In the genomic region with DNA sequence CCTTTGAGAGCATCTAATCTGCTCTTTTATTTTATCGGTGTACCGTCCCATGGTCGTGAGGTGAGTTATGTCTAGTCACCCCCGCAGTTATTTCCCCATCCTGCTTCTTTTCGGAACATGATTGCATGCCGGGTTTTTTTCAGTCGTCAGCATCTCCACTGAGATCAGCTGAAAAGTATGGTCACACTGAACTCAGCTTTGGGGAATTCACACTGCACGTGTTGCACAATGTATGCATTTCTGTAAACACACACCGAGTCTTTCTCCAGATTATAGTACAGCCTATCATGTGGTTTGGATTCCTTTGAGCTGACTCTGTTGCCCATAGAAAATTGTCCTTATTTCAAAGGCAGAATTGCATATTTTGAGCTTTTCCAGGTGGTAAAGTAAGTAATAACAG, we compare ENCODE assay signal across 11 cellular contexts. TPM values are rescaled to one million over a fixed set of nuclear protein-coding genes. Genes with fewer than 3 reads are reported as not detected.
A peak's percentile ranks its signal among the peaks of the same experiment; 100 is the strongest.
DNase-seq lines count a peak whose midpoint lies in the region; TF ChIP-seq lines count a peak whose summit lies in the region.
"Had no signal": no experiment of that assay in that cellular context is flagged by ENCODE, and none has a peak within 500 bp of the region (broad histone marks: within the 10 kb centered on the region; RNA-seq: fewer than 3 reads in every experiment).

No MANE protein-coding gene starts in this region.

- H3K27ac ChIP-seq in brain microvascular endothelial cell = peak overlapping the region; percentile 86
- peak overlapping the region; percentile 24 for H3K27ac ChIP-seq in mesenchymal stem cell (ENCODE audit: low read length, poor library complexity, severe bottlenecking)
- H3K27ac ChIP-seq: vagina had no signal

- CTCF ChIA-PET in BJ (lab: Yijun Ruan, JAX) = interaction anchor here (0.9 kb wide), 1 partner anchor 132 kb away, joined by 3 read pairs; no protein-coding TSS in a partner anchor

- H2BK120ac ChIP-seq in mesenchymal stem cell (ENCODE audit: low read depth, low read length) = no peak overlapping the region

- H3K79me1 ChIP-seq in mesenchymal stem cell (replicated peaks; ENCODE audit: low read length, poor library complexity, severe bottlenecking) = no peaks in the 10 kb centered on the region

- H3K36me3 ChIP-seq in BJ (ENCODE audit: control insufficient read depth, insufficient read depth, low read length) (no peaks in the 10 kb centered on the region), brain microvascular endothelial cell (replicated peaks) (no peaks in the 10 kb centered on the region), mesenchymal stem cell (ENCODE audit: control insufficient read depth in 1 of 2, insufficient read depth in 2 of 2, low read depth in 1 of 2, low read length in 2 of 2) (no peaks in the 10 kb centered on the region)
- H3K36me3 ChIP-seq: vagina had no signal

- H2BK15ac ChIP-seq in mesenchymal stem cell (ENCODE audit: low read depth, poor library complexity, severe bottlenecking) = no peak overlapping the region

- H4K8ac ChIP-seq in mesenchymal stem cell (ENCODE audit: low read length) = no peak overlapping the region

- TF ChIP-seq CTCF in BJ (IDR thresholded peaks at IDR 0.05; ENCODE audit: insufficient read depth, low read depth, low read length) (no peak), brain microvascular endothelial cell (IDR thresholded peaks at IDR 0.05; ENCODE audit: low read depth, low read length, missing control alignments) (no peak)

- H3K23ac ChIP-seq in mesenchymal stem cell (ENCODE audit: low read length in 2 of 2) = no peak overlapping the region

- H3K4ac ChIP-seq in mesenchymal stem cell (ENCODE audit: low read depth in 1 of 2, low read length in 2 of 2) = no peak overlapping the region

- peak; percentile 77 for DNase-seq in BJ (ENCODE audit: low read depth)
- DNase-seq in M059J (ENCODE audit: low read depth) = peak; percentile 64
- DNase-seq in brain microvascular endothelial cell = peak; percentile 98
- DNase-seq in mesenchymal stem cell = peak; percentile 99
- DNase-seq in NCI-H510A (lab: John Stamatoyannopoulos, UW) = no peak
- no peak for DNase-seq in NCI-H2107 (lab: John Stamatoyannopoulos, UW)
- DNase-seq in activated CD4-positive, alpha-beta T cell treated with anti-CD3 and anti-CD28 coated beads for 48 hours = no peak
- DNase-seq in NCI-H2081 treated with DMSO at 0.1 percent for 48 hours (lab: John Stamatoyannopoulos, UW) = no peak
- DNase-seq: DMS79, NCI-H524 treated with DMSO at 0.1 percent for 48 hours had no signal

- POLR2A ChIA-PET in BJ (lab: Charles Lee) = interaction anchor here (0.6 kb wide), 2 partner anchors 134 to 1059 kb away, joined by 3 to 4 read pairs; no protein-coding TSS in a partner anchor

- H3K4me1 ChIP-seq in mesenchymal stem cell (ENCODE audit: control insufficient read depth, insufficient read depth, low read depth, low read length) = peaks cover 4% of the 10 kb centered on the region
- H3K4me1 ChIP-seq: vagina had no signal

- no peak overlapping the region for H3K18ac ChIP-seq in mesenchymal stem cell (ENCODE audit: low read depth in 1 of 2, low read length in 2 of 2)

- no peak overlapping the region for H2BK5ac ChIP-seq in mesenchymal stem cell (ENCODE audit: low read depth, low read length, poor library complexity, severe bottlenecking)

- peaks cover 4% of the 10 kb centered on the region; the same call in 1 of the 2 replicates for H3K27me3 ChIP-seq in BJ (ENCODE audit: control insufficient read depth, insufficient read depth, low read length)
- H3K27me3 ChIP-seq in brain microvascular endothelial cell (replicated peaks) = no peaks in the 10 kb centered on the region
- peaks cover 0 to 8% of the 10 kb centered on the region in 2 experiments for H3K27me3 ChIP-seq in mesenchymal stem cell (ENCODE audit: control insufficient read depth in 1 of 2, insufficient read depth in 1 of 2, low read length in 2 of 2)
- H3K27me3 ChIP-seq: vagina had no signal

- H3K9me3 ChIP-seq in mesenchymal stem cell (ENCODE audit: control insufficient read depth, low read length) = peaks cover 3% of the 10 kb centered on the region
- H3K9me3 ChIP-seq: vagina had no signal

- no peak overlapping the region for H3K4me3 ChIP-seq in BJ (ENCODE audit: low read depth, low read length)
- no peak overlapping the region for H3K4me3 ChIP-seq in brain microvascular endothelial cell (ENCODE audit: low read depth, low read length)
- no peak overlapping the region for H3K4me3 ChIP-seq in mesenchymal stem cell (ENCODE audit: insufficient read depth in 1 of 2, low read depth in 1 of 2, low read length in 2 of 2)
- H3K4me3 ChIP-seq: vagina had no signal

- H2AFZ ChIP-seq in mesenchymal stem cell (ENCODE audit: low read depth, low read length) = no peak overlapping the region

- no peak overlapping the region for H2AK5ac ChIP-seq in mesenchymal stem cell (ENCODE audit: low read length, severe bottlenecking)

- no peak overlapping the region for H3K9ac ChIP-seq in mesenchymal stem cell (ENCODE audit: low read length)

- H4K91ac ChIP-seq in mesenchymal stem cell (ENCODE audit: low read length) = no peak overlapping the region

- H3K14ac ChIP-seq in mesenchymal stem cell (ENCODE audit: low read length in 2 of 2) = no peak overlapping the region

- no peak overlapping the region for H2BK12ac ChIP-seq in mesenchymal stem cell (ENCODE audit: low read length in 2 of 2)

- in situ Hi-C loops in brain microvascular endothelial cell (cut with HindIII; ENCODE audit: low pct_ligation_motif_present, low sequenced_read_pairs) = no loop called here

- peak overlapping the region; percentile 36 for H3K4me2 ChIP-seq in mesenchymal stem cell (ENCODE audit: low read length, poor library complexity, severe bottlenecking)

- 2% methylated on average over 9 of the region's 9 CpGs for WGBS in mesenchymal stem cell

RNA-seq across cellular contexts. Expression of gene PLXNC1, which starts 24.6 kb away (rescaled TPM):
- polyA plus RNA-seq in BJ (2011; rRNA removed) = 2.2 and 3.4 TPM in 2 replicates
- 3.9 and 5.8 TPM in 2 replicates for polyA minus RNA-seq in BJ (2011; rRNA and poly(A)+ RNA removed)
- 0.20 and 3.4 TPM in 2 replicates for total RNA-seq in M059J (2014; rRNA removed; shearing (Covaris generic))
- 2.2 TPM for polyA plus RNA-seq in mesenchymal stem cell (2013, experiment 1 of 2)
- 2.3 TPM for polyA plus RNA-seq in mesenchymal stem cell (2013, experiment 2 of 2)

Comparison
In these comparisons a context has a peak if more than half of its experiments do, and no peak if none do; other contexts are left out.
1. DNase-seq: peak in BJ (single experiment), M059J (single experiment), brain microvascular endothelial cell (single experiment) and mesenchymal stem cell (single experiment); none in NCI-H510A (single experiment), NCI-H2107 (single experiment), activated CD4-positive, alpha-beta T cell treated with anti-CD3 and anti-CD28 coated beads for 48 hours (single experiment) and NCI-H2081 treated with DMSO at 0.1 percent for 48 hours (single experiment).